Comparison of ENCODE assay signal across 8 cellular contexts in genomic region chr15:72474466-72474911, GRCh38. TPM values are rescaled to one million over a fixed set of nuclear protein-coding genes. Genes with fewer than 3 reads are reported as not detected.
DNase-seq lines count a peak whose midpoint lies in the region; ATAC-seq and TF ChIP-seq lines count a peak whose summit lies in the region.

No MANE protein-coding gene starts in this region.

- H3K27me3 ChIP-seq in HUES48 (ENCODE audit: control insufficient read depth, insufficient read depth, low read length) (no peaks in the 10 kb centered on the region), mammary epithelial cell (ENCODE audit: insufficient read depth, low read length) (no peaks in the 10 kb centered on the region), tibial artery (no peaks in the 10 kb centered on the region)

- H3K9ac ChIP-seq in HUES48 (ENCODE audit: low read depth, low read length) (peak overlapping the region; percentile 99), mammary epithelial cell (ENCODE audit: insufficient read depth, low read length) (peak overlapping the region; percentile 96)

- peak overlapping the region; percentile 99 for H3K27ac ChIP-seq in HUES48 (ENCODE audit: low read depth, low read length)
- H3K27ac ChIP-seq in mammary epithelial cell (ENCODE audit: insufficient read depth, low read depth, low read length): peak overlapping the region; percentile 97
- H3K27ac ChIP-seq in tibial artery: peak overlapping the region; percentile 94 to 100

- peak overlapping the region; percentile 76 to 90 for H3K4me3 Mint-ChIP-seq in activated T-cell treated with anti-CD3 and anti-CD28 coated beads, Interleukin-2, amount 50 U/mL, for 72 hours

- no peaks in the 10 kb centered on the region for H3K27me3 Mint-ChIP-seq in activated T-cell treated with anti-CD3 and anti-CD28 coated beads, Interleukin-2, amount 50 U/mL, for 72 hours (ENCODE audit: low read depth)

- H3K4me1 Mint-ChIP-seq in activated T-cell treated with anti-CD3 and anti-CD28 coated beads, Interleukin-2, amount 50 U/mL, for 72 hours (ENCODE audit: low read depth): peaks cover 53% of the 10 kb centered on the region

- ATAC-seq in activated T-cell treated with anti-CD3 and anti-CD28 coated beads, Interleukin-2, amount 50 U/mL, for 72 hours (replicated peaks in 1 of 2): peak; percentile 25 to 35
- ATAC-seq in HG02973 (IDR thresholded peaks at IDR 0.05; ENCODE audit: unreplicated experiment): no peak

- H3K9me3 ChIP-seq in HUES48 (ENCODE audit: control insufficient read depth, insufficient read depth, low read length): no peaks in the 10 kb centered on the region
- no peaks in the 10 kb centered on the region for H3K9me3 ChIP-seq in mammary epithelial cell (replicated peaks; ENCODE audit: insufficient read depth, low read length)
- H3K9me3 ChIP-seq in tibial artery: no peaks in the 10 kb centered on the region

- in situ Hi-C loops in mammary epithelial cell (cut with MboI; ENCODE audit: low sequenced_read_pairs in 2 of 2) (no loop called here), ACHN (cut with HindIII; ENCODE audit: low pct_ligation_motif_present, low pct_unique_long_range_greater_than_20kb, low sequenced_read_pairs) (no loop called here)

- peaks cover 13 to 23% of the 10 kb centered on the region in 2 donors for H3K36me3 Mint-ChIP-seq in activated T-cell treated with anti-CD3 and anti-CD28 coated beads, Interleukin-2, amount 50 U/mL, for 72 hours (ENCODE audit: insufficient read depth in 2 of 2)

- TF ChIP-seq POLR2A in lower leg skin (IDR thresholded peaks at IDR 0.05): no peak

- peaks cover 7% of the 10 kb centered on the region for H4K20me1 ChIP-seq in mammary epithelial cell (ENCODE audit: insufficient read depth, low read length)

- intact Hi-C loops in mammary epithelial cell (cut with micrococcal nuclease) (loop anchor here (5.0 to 10.0 kb wide), 4 partner anchors 97 to 277 kb away; partner anchors contain the start of genes GRAMD2A and HEXA), lower leg skin (cut with DNase I; ENCODE audit: low total_unique reads) (no loop called here), tibial artery (cut with DNase I; ENCODE audit: low total_unique reads) (loop anchor here (5.0 to 10.0 kb wide), 2 partner anchors 100 to 213 kb away; partner anchors contain the start of genes BBS4, HEXA and HIGD2B)

- TF ChIP-seq CTCF in mammary epithelial cell (conservative IDR thresholded peaks at IDR 0.05 in 1 of 2, IDR thresholded peaks at IDR 0.05 in 1 of 2; ENCODE audit: extremely low read depth in 1 of 2, insufficient read depth in 1 of 2, low read depth in 1 of 2, low read length in 2 of 2) (no peak), lower leg skin (IDR thresholded peaks at IDR 0.05) (no peak), tibial artery (IDR thresholded peaks at IDR 0.05) (no peak)

- H3K4me3 ChIP-seq in HUES48 (ENCODE audit: low read depth, low read length) (peak overlapping the region; percentile 69), mammary epithelial cell (replicated peaks in 1 of 3; ENCODE audit: insufficient read depth in 1 of 3, low read depth in 2 of 3, low read length in 3 of 3) (peak overlapping the region; percentile 60 to 99 (median 77)), lower leg skin (ENCODE audit: low read depth, poor library complexity, severe bottlenecking) (peak overlapping the region; percentile 97), tibial artery (peak overlapping the region; percentile 82 to 92)

- H3K9me3 Mint-ChIP-seq in activated T-cell treated with anti-CD3 and anti-CD28 coated beads, Interleukin-2, amount 50 U/mL, for 72 hours: no peaks in the 10 kb centered on the region

- TSS peak; percentile 14 for BruUV-seq in mammary epithelial cell (replicated peaks; lab: Mats Ljungman, UMichigan)

- peaks cover 6% of the 10 kb centered on the region; the same call in 1 of the 2 replicates for H3K4me1 ChIP-seq in HUES48 (ENCODE audit: control insufficient read depth, insufficient read depth, low read length)
- H3K4me1 ChIP-seq in mammary epithelial cell (ENCODE audit: insufficient read depth, low read length): peaks cover 13% of the 10 kb centered on the region
- peaks cover 0 to 52% (median 44%) of the 10 kb centered on the region in 4 donors for H3K4me1 ChIP-seq in tibial artery

- H3K27ac Mint-ChIP-seq in activated T-cell treated with anti-CD3 and anti-CD28 coated beads, Interleukin-2, amount 50 U/mL, for 72 hours: peak overlapping the region; percentile 84

- peak overlapping the region; percentile 94 for H3K4me2 ChIP-seq in mammary epithelial cell (ENCODE audit: insufficient read depth, low read depth, low read length)

- CTCF ChIA-PET in mammary epithelial cell (lab: Charles Lee; ENCODE audit: low non-redundant PET): no interaction called here

- DNase-seq in activated T-cell treated with anti-CD3 and anti-CD28 coated beads, Interleukin-2, amount 50 U/mL, for 72 hours: no peak
- no peak for DNase-seq in activated T-cell treated with anti-CD3 and anti-CD28 coated beads for 4 hours
- DNase-seq in mammary epithelial cell: no peak
- peak; percentile 30 to 91 for DNase-seq in lower leg skin (ENCODE audit: low spot score in 2 of 2)
- peak in 1 of 2 donors; percentile 67 for DNase-seq in tibial artery
- no peak for DNase-seq in ACHN

- peak overlapping the region; percentile 71 for H2AFZ ChIP-seq in mammary epithelial cell (ENCODE audit: low read depth, low read length)

- dilution Hi-C loops in mammary epithelial cell (cut with HindIII; ENCODE audit: low sequenced_read_pairs): no loop called here

- 0% methylated on average over 8 of the region's 67 CpGs for WGBS in mammary epithelial cell (ENCODE audit: low coverage, missing lambda C conversion rate)
- WGBS in lower leg skin, 2 donors: 0 to 1% methylated on average over 36 to 47 of the region's 67 CpGs

- H3K36me3 ChIP-seq in HUES48 (ENCODE audit: control insufficient read depth, insufficient read depth, low read length): peaks cover 27% of the 10 kb centered on the region
- peaks cover 12% of the 10 kb centered on the region for H3K36me3 ChIP-seq in mammary epithelial cell (ENCODE audit: insufficient read depth, low read length)
- H3K36me3 ChIP-seq in tibial artery: peaks cover 0 to 19% (median 0%) of the 10 kb centered on the region in 3 donors

- H3K79me2 ChIP-seq in mammary epithelial cell (ENCODE audit: insufficient read depth, low read length): peaks cover 62% of the 10 kb centered on the region

RNA-seq across cellular contexts. Expression of gene ARIH1, which starts 0.4 kb away (rescaled TPM):
- total RNA-seq in activated T-cell treated with anti-CD3 and anti-CD28 coated beads, Interleukin-2, amount 50 U/mL, for 72 hours: 100 to 1,000 TPM; 206 to 227 TPM
- total RNA-seq in mammary epithelial cell (100 to 1,000 TPM in 1 of 2 donors, 10 to 100 TPM in 1; 51.0 to 178 TPM), lower leg skin (100 to 1,000 TPM in 3 of 4 donors, 10 to 100 TPM in 1; 71.8 to 126 (median 114) TPM)
- polyA plus RNA-seq in mammary epithelial cell: 35.4 TPM
- 114 TPM for polyA minus RNA-seq in mammary epithelial cell

Comparison
In these comparisons a context has a peak if more than half of its experiments do, and no peak if none do; other contexts are left out.
1. DNase-seq: peak in lower leg skin (2 of 2); none in activated T-cell treated with anti-CD3 and anti-CD28 coated beads, Interleukin-2, amount 50 U/mL, for 72 hours (0 of 2), activated T-cell treated with anti-CD3 and anti-CD28 coated beads for 4 hours (single experiment), mammary epithelial cell (single experiment) and ACHN (single experiment).
2. Peak in every context shown above with its lines, with median percentiles within 50 percentile points of each other: H3K27ac ChIP-seq and H3K4me3 ChIP-seq.